7 cellular contexts compared by ENCODE assay signal in genomic region chr2:240521885-240522284, GRCh38. TPM values are rescaled to one million over a fixed set of nuclear protein-coding genes. Genes with fewer than 3 reads are reported as not detected.
DNase-seq lines count a peak whose midpoint lies in the region; FAIRE-seq and TF ChIP-seq lines count a peak whose summit lies in the region.
"Not testable (repeated sequence)": the region's sequence is repeated elsewhere in the genome, so short reads cannot be mapped to it uniquely, and the experiment has no call there.

No MANE protein-coding gene starts in this region.

- H3K36me3 Mint-ChIP-seq in activated naive CD4-positive, alpha-beta T cell treated with anti-CD3 and anti-CD28 coated beads, Interleukin-2, amount 10 ng/mL, durations not matched to agents 7 days and 5 days = peaks cover 54% of the 10 kb centered on the region
- H3K36me3 Mint-ChIP-seq in endodermal cell (ENCODE audit: low read depth) (peaks cover 61% of the 10 kb centered on the region), osteocyte (ENCODE audit: unreplicated experiment) (peaks cover 37% of the 10 kb centered on the region)

- H3K9me3 ChIP-seq in endodermal cell (ENCODE audit: control insufficient read depth, low read length) = peaks cover 36% of the 10 kb centered on the region
- not testable (repeated sequence) for H3K9me3 ChIP-seq in testis

- not testable (repeated sequence) for H3K4me1 Mint-ChIP-seq in activated naive CD4-positive, alpha-beta T cell treated with anti-CD3 and anti-CD28 coated beads, Interleukin-2, amount 10 ng/mL, durations not matched to agents 7 days and 5 days; endodermal cell; osteocyte (ENCODE audit: unreplicated experiment)

- DNase-seq in GM12892 (ENCODE audit: insufficient read length) = not testable (repeated sequence)
- peak; percentile 24 for DNase-seq in activated CD4-positive, alpha-beta T cell treated with anti-CD3 and anti-CD28 coated beads for 48 hours
- peak; percentile 30 for DNase-seq in activated CD8-positive, alpha-beta memory T cell treated with anti-CD3 and anti-CD28 coated beads for 24 hours
- DNase-seq in activated naive CD4-positive, alpha-beta T cell treated with anti-CD3 and anti-CD28 coated beads, Interleukin-2, amount 10 ng/mL, durations not matched to agents 7 days and 5 days = peak; percentile 19
- peak; percentile 36 for DNase-seq in endodermal cell
- peak; percentile 36 for DNase-seq in osteocyte (ENCODE audit: extremely low spot score, unreplicated experiment)
- DNase-seq in testis = peak; percentile 46

- H3K27ac ChIP-seq in endodermal cell (ENCODE audit: low read depth, low read length); testis: not testable (repeated sequence)

- not testable (repeated sequence) for H3K36me3 ChIP-seq in endodermal cell (ENCODE audit: control insufficient read depth, insufficient read depth, low read length); testis (ENCODE audit: low read depth, missing control alignments)

- FAIRE-seq in GM12892 (lab: Jason Lieb, UNC) = peak; percentile 33

- H3K4me3 ChIP-seq in endodermal cell (ENCODE audit: low read length); testis: not testable (repeated sequence)

- not testable (repeated sequence) for H3K9ac ChIP-seq in endodermal cell (ENCODE audit: extremely low read depth, low read length, poor library complexity, severe bottlenecking)

- 92 to 97% methylated on average over 5 of the region's 5 CpGs for WGBS in endodermal cell (ENCODE audit: insufficient coverage in 1 of 2, insufficient read length in 1 of 2), 2 experiments
- 84 to 86% methylated on average over 5 of the region's 5 CpGs for WGBS in testis, 2 donors

- H3K27me3 Mint-ChIP-seq in activated naive CD4-positive, alpha-beta T cell treated with anti-CD3 and anti-CD28 coated beads, Interleukin-2, amount 10 ng/mL, durations not matched to agents 7 days and 5 days = peaks cover 14% of the 10 kb centered on the region
- peaks cover 37% of the 10 kb centered on the region for H3K27me3 Mint-ChIP-seq in endodermal cell (ENCODE audit: insufficient read depth)
- H3K27me3 Mint-ChIP-seq in osteocyte (ENCODE audit: unreplicated experiment) = not testable (repeated sequence)

- intact Hi-C loops in testis (cut with DNase I; ENCODE audit: low total_unique reads) = not testable (repeated sequence)

- H3K9me3 Mint-ChIP-seq in activated naive CD4-positive, alpha-beta T cell treated with anti-CD3 and anti-CD28 coated beads, Interleukin-2, amount 10 ng/mL, durations not matched to agents 7 days and 5 days = peaks cover 35% of the 10 kb centered on the region
- peaks cover 66% of the 10 kb centered on the region for H3K9me3 Mint-ChIP-seq in endodermal cell
- not testable (repeated sequence) for H3K9me3 Mint-ChIP-seq in osteocyte (ENCODE audit: unreplicated experiment)

- not testable (repeated sequence) for H3K4me3 Mint-ChIP-seq in activated naive CD4-positive, alpha-beta T cell treated with anti-CD3 and anti-CD28 coated beads, Interleukin-2, amount 10 ng/mL, durations not matched to agents 7 days and 5 days; endodermal cell; osteocyte (ENCODE audit: unreplicated experiment)

- not testable (repeated sequence) for TF ChIP-seq POLR2A in GM12892 (IDR thresholded peaks at IDR 0.05; ENCODE audit: low read depth, low read length); testis (IDR thresholded peaks at IDR 0.05)

- CTCF ChIA-PET in activated naive CD4-positive, alpha-beta T cell treated with anti-CD3 and anti-CD28 coated beads, Interleukin-2, amount 10 ng/mL, durations not matched to agents 7 days and 5 days (lab: Charles Lee) = not testable (repeated sequence)

- H3K4me1 ChIP-seq in endodermal cell (ENCODE audit: control insufficient read depth, insufficient read depth, low read length); testis: not testable (repeated sequence)

- H3K27me3 ChIP-seq in endodermal cell (ENCODE audit: control insufficient read depth, insufficient read depth, low read length, poor library complexity, severe bottlenecking) = peaks cover 23% of the 10 kb centered on the region
- H3K27me3 ChIP-seq in testis = not testable (repeated sequence)

- not testable (repeated sequence) for TF ChIP-seq CTCF in endodermal cell (conservative IDR thresholded peaks at IDR 0.05); osteocyte (IDR thresholded peaks at IDR 0.05); testis (IDR thresholded peaks at IDR 0.05)

- H3K27ac Mint-ChIP-seq in activated naive CD4-positive, alpha-beta T cell treated with anti-CD3 and anti-CD28 coated beads, Interleukin-2, amount 10 ng/mL, durations not matched to agents 7 days and 5 days; endodermal cell; osteocyte (ENCODE audit: unreplicated experiment): not testable (repeated sequence)

RNA-seq across cellular contexts. Expression of gene ANKMY1, which starts 35.9 kb away (rescaled TPM):
- polyA plus RNA-seq in GM12892 (2012; ENCODE audit: missing spikeins) = 9.9 TPM
- 10 to 100 TPM in 1 of 2 donors, 1 to 10 TPM in 1; 7.4 to 13.3 TPM for total RNA-seq in endodermal cell
- 6.2 TPM for polyA plus RNA-seq in endodermal cell (2013, experiment 1 of 2)
- polyA plus RNA-seq in endodermal cell (2013, experiment 2 of 2) = 4.8 TPM
- total RNA-seq in osteocyte = 16.9 and 28.5 TPM in 2 replicates
- total RNA-seq in testis = 10 to 100 TPM; 57.3 to 75.7 TPM
- 92.5 TPM for polyA plus RNA-seq in testis (ENCODE audit: insufficient read depth, low read depth, low replicate concordance)

RNA-seq across cellular contexts. Expression of gene DUSP28, which starts 38.3 kb away (rescaled TPM):
- 7.3 TPM for polyA plus RNA-seq in GM12892 (2012; ENCODE audit: missing spikeins)
- total RNA-seq in endodermal cell (1 to 10 TPM; 1.4 to 2.8 TPM), osteocyte (3.8 and 5.9 TPM in 2 replicates), testis (10 to 100 TPM; 24.7 to 37.6 TPM)
- polyA plus RNA-seq in endodermal cell (2013, experiment 1 of 2) = 8.9 TPM
- polyA plus RNA-seq in endodermal cell (2013, experiment 2 of 2) = 6.1 TPM
- 19.3 TPM for polyA plus RNA-seq in testis (ENCODE audit: insufficient read depth, low read depth, low replicate concordance)

RNA-seq across cellular contexts. Expression of gene RNPEPL1, which starts 46.4 kb away (rescaled TPM):
- polyA plus RNA-seq in GM12892 (2012; ENCODE audit: missing spikeins) = 10.2 TPM
- total RNA-seq in endodermal cell (10 to 100 TPM; 38.4 to 52.4 TPM), osteocyte (56.5 and 64.0 TPM in 2 replicates), testis (10 to 100 TPM; 39.1 to 48.5 TPM)
- 18.2 TPM for polyA plus RNA-seq in endodermal cell (2013, experiment 1 of 2)
- 18.1 TPM for polyA plus RNA-seq in endodermal cell (2013, experiment 2 of 2)
- polyA plus RNA-seq in testis (ENCODE audit: insufficient read depth, low read depth, low replicate concordance) = 28.9 TPM
